ENCODE assay signal across 8 cellular contexts in genomic region chr12:66188584-66189475, GRCh38. TPM values are rescaled to one million over a fixed set of nuclear protein-coding genes. Genes with fewer than 3 reads are reported as not detected.
A peak's percentile ranks its signal among the peaks of the same experiment; 100 is the strongest.
DNase-seq lines count a peak whose midpoint lies in the region; ATAC-seq lines count a peak whose summit lies in the region.

Gene IRAK3, plus strand, starts transcription at chr12:66189214. Its CDS starts 86 bp downstream, at chr12:66189300.

- H3K27ac Mint-ChIP-seq in activated CD4-positive, alpha-beta memory T cell treated with anti-CD3 and anti-CD28 coated beads, Interleukin-2, amount 10 ng/mL, durations not matched to agents 7 days and 5 days = no peak within 1 kb of the TSS

- H3K9ac ChIP-seq in ES-I3 (ENCODE audit: low read depth, low read length) = peak within 1 kb of the TSS; percentile 65
- peak within 1 kb of the TSS; percentile 14 for H3K9ac ChIP-seq in HUES6 (ENCODE audit: low read length)
- H3K9ac ChIP-seq in mucosa of stomach (ENCODE audit: low read length) = peak within 1 kb of the TSS; percentile 90

- peak; percentile 43 for DNase-seq in activated CD4-positive, alpha-beta memory T cell treated with anti-CD3 and anti-CD28 coated beads, Interleukin-2, amount 10 ng/mL, durations not matched to agents 7 days and 5 days
- no peak for DNase-seq in NCI-H526 treated with DMSO at 0.1 percent for 48 hours (lab: John Stamatoyannopoulos, UW)

- peaks cover 6% of the 10 kb centered on the region for H3K9me3 Mint-ChIP-seq in activated CD4-positive, alpha-beta memory T cell treated with anti-CD3 and anti-CD28 coated beads, Interleukin-2, amount 10 ng/mL, durations not matched to agents 7 days and 5 days

- peak within 1 kb of the TSS; percentile 62 for H3K4me3 Mint-ChIP-seq in activated CD4-positive, alpha-beta memory T cell treated with anti-CD3 and anti-CD28 coated beads, Interleukin-2, amount 10 ng/mL, durations not matched to agents 7 days and 5 days

- CTCF ChIA-PET in activated CD4-positive, alpha-beta memory T cell treated with anti-CD3 and anti-CD28 coated beads, Interleukin-2, amount 10 ng/mL, durations not matched to agents 7 days and 5 days (lab: Charles Lee) = no interaction called here

- H3K4me3 ChIP-seq in HUES6 (ENCODE audit: low read depth, low read length) = peak within 1 kb of the TSS; percentile 56
- peak within 1 kb of the TSS; percentile 49 to 59 for H3K4me3 ChIP-seq in esophagus (ENCODE audit: low read depth in 1 of 2, low read length in 2 of 2)
- peak within 1 kb of the TSS; percentile 80 for H3K4me3 ChIP-seq in mucosa of stomach (ENCODE audit: low read length)

- H3K36me3 Mint-ChIP-seq in activated CD4-positive, alpha-beta memory T cell treated with anti-CD3 and anti-CD28 coated beads, Interleukin-2, amount 10 ng/mL, durations not matched to agents 7 days and 5 days (ENCODE audit: low read depth) = peaks cover 6% of the 10 kb centered on the region

- H3K27me3 ChIP-seq in HUES6 (ENCODE audit: control insufficient read depth, insufficient read depth, low read length) (peaks cover 52% of the 10 kb centered on the region), esophagus (ENCODE audit: control insufficient read depth in 1 of 2, insufficient read depth in 2 of 2, low read length in 2 of 2) (no peaks in the 10 kb centered on the region), mucosa of stomach (ENCODE audit: control insufficient read depth, insufficient read depth, low read length) (no peaks in the 10 kb centered on the region)

- H3K27ac ChIP-seq in HUES6 (ENCODE audit: low read depth, low read length) = no peak within 1 kb of the TSS
- peak within 1 kb of the TSS; percentile 81 for H3K27ac ChIP-seq in esophagus (ENCODE audit: low read depth in 2 of 2, low read length in 1 of 2)
- H3K27ac ChIP-seq in temporal lobe (ENCODE audit: low read depth, low read length) = peak within 1 kb of the TSS; percentile 30

- H3K4me1 Mint-ChIP-seq in activated CD4-positive, alpha-beta memory T cell treated with anti-CD3 and anti-CD28 coated beads, Interleukin-2, amount 10 ng/mL, durations not matched to agents 7 days and 5 days = peaks cover 10% of the 10 kb centered on the region

- no peaks in the 10 kb centered on the region for H3K9me3 ChIP-seq in ES-I3 (ENCODE audit: control insufficient read depth, insufficient read depth, low read length)
- H3K9me3 ChIP-seq in HUES6 (ENCODE audit: control insufficient read depth, insufficient read depth, low read depth, low read length) = no peaks in the 10 kb centered on the region
- no peaks in the 10 kb centered on the region for H3K9me3 ChIP-seq in esophagus (ENCODE audit: control insufficient read depth in 2 of 2, insufficient read depth in 1 of 2, low read depth in 1 of 2, low read length in 1 of 2)
- no peaks in the 10 kb centered on the region for H3K9me3 ChIP-seq in mucosa of stomach (ENCODE audit: control insufficient read depth, low read length)

- H3K27me3 Mint-ChIP-seq in activated CD4-positive, alpha-beta memory T cell treated with anti-CD3 and anti-CD28 coated beads, Interleukin-2, amount 10 ng/mL, durations not matched to agents 7 days and 5 days = peaks cover 44% of the 10 kb centered on the region

- H3K36me3 ChIP-seq in ES-I3 (ENCODE audit: insufficient read depth, low read length) (no peaks in the 10 kb centered on the region), HUES6 (ENCODE audit: control insufficient read depth, insufficient read depth, low read length) (no peaks in the 10 kb centered on the region), esophagus (ENCODE audit: control insufficient read depth in 2 of 2, insufficient read depth in 2 of 2, low read length in 1 of 2) (no peaks in the 10 kb centered on the region), mucosa of stomach (ENCODE audit: control insufficient read depth, insufficient read depth, low read length) (no peaks in the 10 kb centered on the region)

- peak; percentile 66 for ATAC-seq in GM21381 (IDR thresholded peaks at IDR 0.05; ENCODE audit: unreplicated experiment)

- 20 to 22% methylated on average over 70 to 78 of the region's 78 CpGs for WGBS in esophagus, 2 donors

- H3K4me1 ChIP-seq in ES-I3 (ENCODE audit: insufficient read depth, low read length) = no peaks in the 10 kb centered on the region; the same call in 1 of the 2 replicates
- no peaks in the 10 kb centered on the region for H3K4me1 ChIP-seq in HUES6 (ENCODE audit: control insufficient read depth, insufficient read depth, low read length)
- peaks cover 0 to 3% of the 10 kb centered on the region in 2 donors for H3K4me1 ChIP-seq in esophagus (ENCODE audit: control insufficient read depth in 2 of 2, insufficient read depth in 2 of 2, low read length in 1 of 2)
- H3K4me1 ChIP-seq in mucosa of stomach (ENCODE audit: control insufficient read depth, insufficient read depth, low read length) = peaks cover 26% of the 10 kb centered on the region

- POLR2A ChIA-PET in activated CD4-positive, alpha-beta memory T cell treated with anti-CD3 and anti-CD28 coated beads, Interleukin-2, amount 10 ng/mL, durations not matched to agents 7 days and 5 days (lab: Charles Lee) = interaction anchor here (0.6 to 1.6 kb wide), 2 partner anchors 19 to 78 kb away, joined by 3 to 13 read pairs; partner anchors contain the start of gene TMBIM4

RNA-seq across cellular contexts. Expression of gene IRAK3, which starts in this region (rescaled TPM):
- total RNA-seq in activated CD4-positive, alpha-beta memory T cell treated with anti-CD3 and anti-CD28 coated beads, Interleukin-2, amount 10 ng/mL, durations not matched to agents 7 days and 5 days = 1 to 10 TPM; 1.0 to 1.8 TPM
- polyA plus RNA-seq in esophagus = under 1 TPM; 0.73 to 0.76 TPM
- total RNA-seq in temporal lobe = 5.4 TPM

Comparison
In these comparisons a context has a peak if more than half of its experiments do, and no peak if none do; other contexts are left out.
1. H3K9ac ChIP-seq: peak in every context shown above with its lines; median percentile 90 in mucosa of stomach; 65 in ES-I3; 14 in HUES6.